ENCODE assay signal across 23 cellular contexts in the genomic region with DNA sequence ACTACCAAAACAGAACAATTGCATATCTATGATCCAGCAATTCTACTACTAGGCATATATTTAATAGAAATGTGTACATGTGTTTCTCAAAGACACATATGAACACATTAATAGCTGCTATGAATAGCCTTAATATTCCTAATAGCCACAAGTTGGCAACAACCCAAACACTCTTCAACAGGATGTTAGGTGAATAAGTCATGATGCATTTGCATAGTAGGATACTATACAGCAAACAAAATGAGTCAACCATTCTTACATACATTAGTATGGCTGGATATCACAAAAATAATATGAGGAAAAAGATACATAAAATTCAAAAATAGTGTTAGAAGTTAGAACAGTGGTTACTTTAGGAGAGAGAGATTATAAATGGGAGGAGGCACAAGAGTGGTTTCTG.
"Had no signal": no experiment of that assay in that cellular context is flagged by ENCODE, and none has a peak within 500 bp of the region (broad histone marks: within the 10 kb centered on the region; RNA-seq: fewer than 3 reads in every experiment).

No MANE protein-coding gene starts in this region.

- FAIRE-seq: kidney, TTC549, urothelium cell line had no signal

- H3K4me1 ChIP-seq: lower lobe of right lung, right lobe of liver, transverse colon had no signal

- ATAC-seq: activated CD8-positive, alpha-beta memory T cell treated with anti-CD3 and anti-CD28 coated beads, Interleukin-2, amount 10 ng/mL, durations not matched to agents 7 days and 5 days; activated CD8-positive, alpha-beta T cell treated with anti-CD3 and anti-CD28 coated beads for 36 hours; left lobe of liver; lower lobe of right lung; naive thymus-derived CD4-positive, alpha-beta T cell; right lobe of liver; stimulated activated memory B cell treated with anti-CD40 and anti-IgM and Interleukin-4, amounts not matched to agents 10 μg/mL and 1 μg/mL and 100 μg/mL, for 72 hours had no signal

- DNase-seq: activated CD4-positive, alpha-beta T cell treated with anti-CD3 and anti-CD28 coated beads, Interleukin-2, amount 10 ng/mL, durations not matched to agents 7 days and 5 days; activated CD4-positive, CD25-positive, alpha-beta regulatory T cell treated with anti-CD3 and anti-CD28 coated beads, Interleukin-2, amount 50 U/mL, for 72 hours; activated CD8-positive, alpha-beta memory T cell treated with anti-CD3 and anti-CD28 coated beads, Interleukin-2, amount 10 ng/mL, durations not matched to agents 7 days and 5 days; activated CD8-positive, alpha-beta T cell treated with anti-CD3 and anti-CD28 coated beads for 36 hours; activated effector memory CD4-positive, alpha-beta T cell treated with anti-CD3 and anti-CD28 coated beads, Interleukin-2, amount 50 U/mL, for 16 hours; activated naive CD4-positive, alpha-beta T cell treated with anti-CD3 and anti-CD28 coated beads, Interleukin-2, amount 50 U/mL, for 16 hours; activated T-cell treated with anti-CD3 and anti-CD28 coated beads for 4 hours; aorta; central memory CD4-positive, alpha-beta T cell; effector memory CD4-positive, alpha-beta T cell; kidney; lower lobe of right lung; naive thymus-derived CD4-positive, alpha-beta T cell; occipital lobe; right lobe of liver; stimulated activated CD4-positive, alpha-beta T cell treated with anti-CD3 and anti-CD28 coated beads, Interleukin-2, amount 100 ng/mL, for 24 hours; transverse colon; WERI-Rb-1 had no signal

- H3K27me3 ChIP-seq: right lobe of liver, transverse colon had no signal

- H3K36me3 ChIP-seq: lower lobe of right lung, right lobe of liver, transverse colon, WERI-Rb-1 had no signal

- H3K4me3 ChIP-seq: lower lobe of right lung, right lobe of liver, skin epidermis, transverse colon had no signal

- H3K27ac ChIP-seq: lower lobe of right lung, right lobe of liver, skin epidermis, transverse colon, WERI-Rb-1 had no signal
